In genomic region chr7:140218656-140219055, GRCh38 we compare ENCODE assay signal across 16 cellular contexts. TPM values are rescaled to one million over a fixed set of nuclear protein-coding genes. Genes with fewer than 3 reads are reported as not detected.
DNase-seq lines count a peak whose midpoint lies in the region; ATAC-seq and TF ChIP-seq lines count a peak whose summit lies in the region.
"Had no signal": no experiment of that assay in that cellular context is flagged by ENCODE, and none has a peak within 500 bp of the region (broad histone marks: within the 10 kb centered on the region; RNA-seq: fewer than 3 reads in every experiment).

No MANE protein-coding gene starts in this region.

- H4K91ac ChIP-seq in trophoblast cell (ENCODE audit: low read depth, low read length): no peak overlapping the region

- peaks cover 21% of the 10 kb centered on the region for H3K9me3 Mint-ChIP-seq in activated CD8-positive, alpha-beta T cell treated with anti-CD3 and anti-CD28 coated beads, Interleukin-2, amount 10 ng/mL, durations not matched to agents 7 days and 5 days (ENCODE audit: insufficient read depth)
- H3K9me3 Mint-ChIP-seq in activated CD8-positive, alpha-beta T cell treated with anti-CD3 and anti-CD28 coated beads for 36 hours: peaks cover 7% of the 10 kb centered on the region
- peaks cover 20% of the 10 kb centered on the region for H3K9me3 Mint-ChIP-seq in dendritic cell treated with granulocyte-macrophage colony-stimulating factor and Interleukin-4, amounts not matched to agents 40 ng/mL and 50 ng/mL, for 4 days
- H3K9me3 Mint-ChIP-seq: CD4-positive, alpha-beta T cell had no signal

- no peak overlapping the region for H2BK12ac ChIP-seq in trophoblast cell (ENCODE audit: low read length)

- ATAC-seq in activated CD8-positive, alpha-beta T cell treated with anti-CD3 and anti-CD28 coated beads, Interleukin-2, amount 10 ng/mL, durations not matched to agents 7 days and 5 days: no peak
- no peak for ATAC-seq in activated CD8-positive, alpha-beta T cell treated with anti-CD3 and anti-CD28 coated beads for 36 hours
- no peak for ATAC-seq in right lobe of liver
- ATAC-seq in GM19452 (IDR thresholded peaks at IDR 0.05; ENCODE audit: unreplicated experiment): no peak
- ATAC-seq: A549, GM12878 had no signal

- H2AK5ac ChIP-seq in trophoblast cell (ENCODE audit: low read length): no peak overlapping the region

- no peak overlapping the region for H2AFZ ChIP-seq in trophoblast cell (ENCODE audit: insufficient read depth, low read length, poor library complexity)

- no peak overlapping the region for H3K9ac ChIP-seq in trophoblast cell (ENCODE audit: low read length)

- TF ChIP-seq CTCF in activated CD8-positive, alpha-beta T cell treated with anti-CD3 and anti-CD28 coated beads for 36 hours (IDR thresholded peaks at IDR 0.05): no peak
- TF ChIP-seq CTCF in right lobe of liver (IDR thresholded peaks at IDR 0.05): no peak

- peak overlapping the region; percentile 24 for H3K27ac Mint-ChIP-seq in activated CD8-positive, alpha-beta T cell treated with anti-CD3 and anti-CD28 coated beads, Interleukin-2, amount 10 ng/mL, durations not matched to agents 7 days and 5 days
- H3K27ac Mint-ChIP-seq in activated CD8-positive, alpha-beta T cell treated with anti-CD3 and anti-CD28 coated beads for 36 hours: no peak overlapping the region
- H3K27ac Mint-ChIP-seq in dendritic cell treated with granulocyte-macrophage colony-stimulating factor and Interleukin-4, amounts not matched to agents 40 ng/mL and 50 ng/mL, for 4 days: peak overlapping the region; percentile 33
- H3K27ac Mint-ChIP-seq: CD4-positive, alpha-beta T cell had no signal

- H3K9me3 ChIP-seq in trophoblast cell (ENCODE audit: insufficient read depth, low read depth, low read length) (peaks cover 2% of the 10 kb centered on the region), right lobe of liver (no peaks in the 10 kb centered on the region)
- H3K9me3 ChIP-seq: A549 had no signal

- WGBS in trophoblast cell (ENCODE audit: extremely low coverage, insufficient coverage, insufficient read length): no CpG with 5 or more reads among the region's 4 CpGs
- 100% methylated on average over 3 of the region's 4 CpGs for WGBS in right lobe of liver (ENCODE audit: insufficient coverage, low coverage, low lambda C conversion rate, missing lambda C conversion rate)

- no peak overlapping the region for H3K18ac ChIP-seq in trophoblast cell (ENCODE audit: low read length)

- DNase-seq in activated CD8-positive, alpha-beta T cell treated with anti-CD3 and anti-CD28 coated beads, Interleukin-2, amount 10 ng/mL, durations not matched to agents 7 days and 5 days: no peak
- no peak for DNase-seq in activated CD8-positive, alpha-beta T cell treated with anti-CD3 and anti-CD28 coated beads for 36 hours
- DNase-seq in trophoblast cell: peak; percentile 92 to 94
- DNase-seq in right lobe of liver: no peak
- no peak for DNase-seq in MV-4-11 (lab: John Stamatoyannopoulos, UW)
- DNase-seq: AML-193; CD4-positive, alpha-beta T cell; DND-41; EL; HCEC 1CT had no signal

- H3K4me1 Mint-ChIP-seq in activated CD8-positive, alpha-beta T cell treated with anti-CD3 and anti-CD28 coated beads, Interleukin-2, amount 10 ng/mL, durations not matched to agents 7 days and 5 days (ENCODE audit: low read depth): peaks cover 37% of the 10 kb centered on the region
- peaks cover 30% of the 10 kb centered on the region for H3K4me1 Mint-ChIP-seq in activated CD8-positive, alpha-beta T cell treated with anti-CD3 and anti-CD28 coated beads for 36 hours (ENCODE audit: low read depth)
- H3K4me1 Mint-ChIP-seq in dendritic cell treated with granulocyte-macrophage colony-stimulating factor and Interleukin-4, amounts not matched to agents 40 ng/mL and 50 ng/mL, for 4 days (ENCODE audit: low read depth): peaks cover 37% of the 10 kb centered on the region

- H3K4me3 Mint-ChIP-seq in activated CD8-positive, alpha-beta T cell treated with anti-CD3 and anti-CD28 coated beads, Interleukin-2, amount 10 ng/mL, durations not matched to agents 7 days and 5 days: no peak overlapping the region
- no peak overlapping the region for H3K4me3 Mint-ChIP-seq in activated CD8-positive, alpha-beta T cell treated with anti-CD3 and anti-CD28 coated beads for 36 hours
- no peak overlapping the region for H3K4me3 Mint-ChIP-seq in dendritic cell treated with granulocyte-macrophage colony-stimulating factor and Interleukin-4, amounts not matched to agents 40 ng/mL and 50 ng/mL, for 4 days
- H3K4me3 Mint-ChIP-seq: CD4-positive, alpha-beta T cell had no signal

- H3K27me3 ChIP-seq in trophoblast cell (ENCODE audit: insufficient read depth, low read length): no peaks in the 10 kb centered on the region
- no peaks in the 10 kb centered on the region for H3K27me3 ChIP-seq in right lobe of liver

- CTCF ChIA-PET in activated CD8-positive, alpha-beta T cell treated with anti-CD3 and anti-CD28 coated beads, Interleukin-2, amount 10 ng/mL, durations not matched to agents 7 days and 5 days (lab: Charles Lee): no interaction called here
- CTCF ChIA-PET in activated CD8-positive, alpha-beta T cell treated with anti-CD3 and anti-CD28 coated beads for 36 hours (lab: Charles Lee): no interaction called here

- H4K12ac ChIP-seq in trophoblast cell (ENCODE audit: low read depth, low read length): no peak overlapping the region

- no peaks in the 10 kb centered on the region for H3K79me1 ChIP-seq in trophoblast cell (ENCODE audit: low read length)

- POLR2A ChIA-PET in activated CD8-positive, alpha-beta T cell treated with anti-CD3 and anti-CD28 coated beads, Interleukin-2, amount 10 ng/mL, durations not matched to agents 7 days and 5 days (lab: Charles Lee): no interaction called here
- POLR2A ChIA-PET in activated CD8-positive, alpha-beta T cell treated with anti-CD3 and anti-CD28 coated beads for 36 hours (lab: Charles Lee): no interaction called here

- no peaks in the 10 kb centered on the region for H3K36me3 ChIP-seq in trophoblast cell (ENCODE audit: control insufficient read depth in 1 of 2, insufficient read depth in 2 of 2, low read length in 2 of 2)
- no peaks in the 10 kb centered on the region for H3K36me3 ChIP-seq in right lobe of liver

- no peak overlapping the region for H4K8ac ChIP-seq in trophoblast cell (ENCODE audit: low read depth, low read length)

- H2BK5ac ChIP-seq in trophoblast cell (ENCODE audit: low read depth, low read length, poor library complexity): no peak overlapping the region

- intact Hi-C loops in activated CD8-positive, alpha-beta T cell treated with anti-CD3 and anti-CD28 coated beads for 36 hours (cut with micrococcal nuclease): no loop called here
- intact Hi-C loops in dendritic cell treated with granulocyte-macrophage colony-stimulating factor and Interleukin-4, amounts not matched to agents 40 ng/mL and 50 ng/mL, for 4 days (cut with micrococcal nuclease): no loop called here
- intact Hi-C loops in right lobe of liver (cut with DNase I): no loop called here

- no peak overlapping the region for H3K4me3 ChIP-seq in trophoblast cell (ENCODE audit: low read depth, low read length)
- H3K4me3 ChIP-seq in right lobe of liver: no peak overlapping the region
- H3K4me3 ChIP-seq: A549, GM12878 had no signal

- no peaks in the 10 kb centered on the region for H3K79me2 ChIP-seq in trophoblast cell (ENCODE audit: control insufficient read depth, insufficient read depth, low read length, poor library complexity)

- H3K23ac ChIP-seq in trophoblast cell (ENCODE audit: low read length): no peak overlapping the region

- no peak overlapping the region for H2BK120ac ChIP-seq in trophoblast cell (ENCODE audit: insufficient read depth, low read length, poor library complexity)

- H3K4me2 ChIP-seq in trophoblast cell (ENCODE audit: low read length): no peak overlapping the region
- H3K4me2 ChIP-seq: A549 had no signal

- peaks cover 2% of the 10 kb centered on the region for H3K36me3 Mint-ChIP-seq in activated CD8-positive, alpha-beta T cell treated with anti-CD3 and anti-CD28 coated beads, Interleukin-2, amount 10 ng/mL, durations not matched to agents 7 days and 5 days (ENCODE audit: low read depth)
- H3K36me3 Mint-ChIP-seq in activated CD8-positive, alpha-beta T cell treated with anti-CD3 and anti-CD28 coated beads for 36 hours (ENCODE audit: low read depth): no peaks in the 10 kb centered on the region
- H3K36me3 Mint-ChIP-seq in dendritic cell treated with granulocyte-macrophage colony-stimulating factor and Interleukin-4, amounts not matched to agents 40 ng/mL and 50 ng/mL, for 4 days (ENCODE audit: low read depth): no peaks in the 10 kb centered on the region

- H3K27ac ChIP-seq in trophoblast cell (ENCODE audit: low read depth, low read length) (peak overlapping the region; percentile 21), right lobe of liver (no peak overlapping the region)
- H3K27ac ChIP-seq: 22Rv1, A549, C4-2B had no signal

- H3K14ac ChIP-seq in trophoblast cell (ENCODE audit: low read length): no peak overlapping the region

- H3K4me1 ChIP-seq in trophoblast cell (ENCODE audit: control insufficient read depth in 1 of 2, insufficient read depth in 2 of 2, low read length in 2 of 2): peaks cover 0 to 5% of the 10 kb centered on the region in 2 experiments
- no peaks in the 10 kb centered on the region for H3K4me1 ChIP-seq in right lobe of liver
- H3K4me1 ChIP-seq: A549 had no signal

- no peak overlapping the region for H3K4ac ChIP-seq in trophoblast cell (ENCODE audit: low read depth, low read length)

- no peaks in the 10 kb centered on the region for H3K27me3 Mint-ChIP-seq in activated CD8-positive, alpha-beta T cell treated with anti-CD3 and anti-CD28 coated beads, Interleukin-2, amount 10 ng/mL, durations not matched to agents 7 days and 5 days (ENCODE audit: low read depth)
- no peaks in the 10 kb centered on the region for H3K27me3 Mint-ChIP-seq in activated CD8-positive, alpha-beta T cell treated with anti-CD3 and anti-CD28 coated beads for 36 hours
- H3K27me3 Mint-ChIP-seq in dendritic cell treated with granulocyte-macrophage colony-stimulating factor and Interleukin-4, amounts not matched to agents 40 ng/mL and 50 ng/mL, for 4 days: peaks cover 14% of the 10 kb centered on the region
- H3K27me3 Mint-ChIP-seq: CD4-positive, alpha-beta T cell had no signal

- no peak for TF ChIP-seq POLR2A in right lobe of liver (IDR thresholded peaks at IDR 0.05)

RNA-seq across cellular contexts. Expression of gene KDM7A, which starts 41.9 kb away (rescaled TPM):
- 1 to 10 TPM; 3.9 to 4.1 TPM for total RNA-seq in activated CD8-positive, alpha-beta T cell treated with anti-CD3 and anti-CD28 coated beads, Interleukin-2, amount 10 ng/mL, durations not matched to agents 7 days and 5 days
- 10 to 100 TPM; 21.1 to 22.9 TPM for total RNA-seq in activated CD8-positive, alpha-beta T cell treated with anti-CD3 and anti-CD28 coated beads for 36 hours
- 10.3 and 11.5 TPM in 2 replicates for polyA plus RNA-seq in trophoblast cell (2013)
- total RNA-seq in right lobe of liver: 10 to 100 TPM in 1 of 6 experiments, 1 to 10 TPM in 5; 3.7 to 10.7 (median 6.8) TPM

Comparison
In these comparisons a context has a peak if more than half of its experiments do, and no peak if none do; other contexts are left out.
1. DNase-seq: peak in trophoblast cell (2 of 2); none in activated CD8-positive, alpha-beta T cell treated with anti-CD3 and anti-CD28 coated beads, Interleukin-2, amount 10 ng/mL, durations not matched to agents 7 days and 5 days (single experiment), activated CD8-positive, alpha-beta T cell treated with anti-CD3 and anti-CD28 coated beads for 36 hours (single experiment), right lobe of liver (0 of 3) and MV-4-11 (single experiment).